ENCODE assay signal across 16 cellular contexts in the genomic region with DNA sequence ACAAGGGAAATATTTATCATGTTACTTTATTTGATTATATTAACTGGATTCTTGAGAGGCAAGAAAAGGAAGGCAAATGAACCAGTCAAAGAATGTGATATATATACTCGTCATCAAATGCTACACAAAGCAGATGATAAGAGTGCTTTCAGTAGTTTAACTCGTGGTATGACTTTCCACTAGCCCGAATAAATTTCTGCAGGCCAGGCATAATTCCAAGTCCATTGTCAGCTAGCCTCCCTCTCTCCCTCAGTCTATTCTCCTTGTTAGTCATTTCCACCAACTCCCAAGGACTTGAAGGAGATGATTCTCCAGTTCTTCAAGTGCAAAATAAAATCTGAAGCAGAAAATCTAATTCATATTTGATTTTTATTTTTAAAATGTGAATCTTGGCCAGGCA.
"Had no signal": no experiment of that assay in that cellular context is flagged by ENCODE, and none has a peak within 500 bp of the region (broad histone marks: within the 10 kb centered on the region; RNA-seq: fewer than 3 reads in every experiment).

No MANE protein-coding gene starts in this region.

- ATAC-seq: activated naive CD4-positive, alpha-beta T cell treated with anti-CD3 and anti-CD28 coated beads, Interleukin-2, amount 50 U/mL, for 72 hours; left lung; natural killer cell; pancreas; right cardiac atrium; WTC11 had no signal

- DNase-seq: activated gamma-delta T cell treated with Interleukin-2 at 50 U/mL for 16 hours; activated T-cell treated with anti-CD3 and anti-CD28 coated beads, Interleukin-2, amount 50 U/mL, for 1 hour; foreskin melanocyte; left lung; midbrain; natural killer cell; pancreas; right cardiac atrium; stimulated activated CD4-positive, alpha-beta T cell treated with anti-CD3 and anti-CD28 coated beads, Interleukin-12 subunit alpha, Interleukin-12 subunit beta, amount 100 ng/mL, for 4 hours; stimulated activated CD4-positive, alpha-beta T cell treated with anti-CD3 and anti-CD28 coated beads, Interleukin-1b, Interleukin-23, amount 100 ng/mL, for 48 hours; T-helper 1 cell had no signal

- H3K4me3 ChIP-seq: ascending aorta, left lung, pancreas, suprapubic skin, tibial nerve had no signal
